ENCODE assay signal across 14 cellular contexts in the genomic region with DNA sequence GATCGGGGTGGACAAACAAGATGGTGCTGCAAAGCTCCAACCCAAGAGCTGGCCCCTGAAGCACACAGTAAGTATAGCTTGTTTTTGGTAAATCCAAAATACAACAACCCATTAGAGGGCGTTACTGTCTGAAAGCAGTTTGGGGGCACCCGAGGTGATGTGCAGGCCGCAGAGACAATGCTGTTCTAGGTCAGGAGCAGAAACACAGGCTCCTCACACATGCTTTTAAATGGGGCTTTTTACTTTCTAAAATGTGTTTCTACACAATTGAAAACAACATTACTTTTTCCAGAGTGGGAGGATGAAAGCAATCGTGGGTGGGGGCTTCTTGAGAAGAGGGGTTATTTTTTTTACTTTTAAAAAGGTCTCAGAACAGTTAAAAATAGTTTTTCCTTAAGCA.
A peak's percentile ranks its signal among the peaks of the same experiment; 100 is the strongest.
DNase-seq lines count a peak whose midpoint lies in the region; ATAC-seq and TF ChIP-seq lines count a peak whose summit lies in the region.
"Had no signal": no experiment of that assay in that cellular context is flagged by ENCODE, and none has a peak within 500 bp of the region (broad histone marks: within the 10 kb centered on the region; RNA-seq: fewer than 3 reads in every experiment).

No MANE protein-coding gene starts in this region.

- H4K20me1 ChIP-seq in OCI-LY7 (ENCODE audit: insufficient read depth, low read length), result no peaks in the 10 kb centered on the region

- intact Hi-C loops in CD4-positive, alpha-beta memory T cell (cut with micrococcal nuclease), result loop anchor here (2.0 kb wide), 1 partner anchor 1172 kb away; a partner anchor contains a TSS
- intact Hi-C loops in OCI-LY7 (cut with micrococcal nuclease; ENCODE audit: unreplicated experiment), result loop anchor here (10.0 kb wide), 1 partner anchor 624 kb away; no protein-coding TSS in a partner anchor

- peak; percentile 67 for TF ChIP-seq CTCF in OCI-LY7 (conservative IDR thresholded peaks at IDR 0.05; ENCODE audit: low read length)
- no peak for TF ChIP-seq CTCF in foreskin fibroblast (IDR thresholded peaks at IDR 0.05; ENCODE audit: low read depth, low read length)

- H3K79me2 ChIP-seq in OCI-LY7 (ENCODE audit: insufficient read depth, low read depth, low read length), result peaks cover 15% of the 10 kb centered on the region; the same call in 1 of the 2 replicates

- CTCF ChIA-PET in CD4-positive, alpha-beta memory T cell (lab: Charles Lee; ENCODE audit: partially characterized antibody), result interaction anchor here (0.9 to 1.8 kb wide), 6 partner anchors 13 to 83 kb away, joined by 3 to 8 read pairs (median 4); no protein-coding TSS in a partner anchor
- CTCF ChIA-PET in OCI-LY7 (lab: Charles Lee; ENCODE audit: unreplicated experiment), result no interaction called here

- no peaks in the 10 kb centered on the region for H3K9me3 ChIP-seq in CD4-positive, alpha-beta memory T cell (ENCODE audit: control insufficient read depth in 1 of 2, low read length in 2 of 2)
- peaks cover 18% of the 10 kb centered on the region; the same call in 1 of the 2 replicates for H3K9me3 ChIP-seq in OCI-LY7 (ENCODE audit: low read length)
- H3K9me3 ChIP-seq: ascending aorta, lower lobe of right lung, upper lobe of right lung had no signal

- DNase-seq in CD4-positive, alpha-beta memory T cell, result peak in 3 of 5 donors; percentile 13 to 30 (median 24)
- DNase-seq in OCI-LY7 (ENCODE audit: low spot score), result peak; percentile 85
- peak; percentile 49 for DNase-seq in activated T-cell treated with anti-CD3 and anti-CD28 coated beads, Interleukin-2, amount 50 U/mL, for 24 hours
- no peak for DNase-seq in naive B cell
- DNase-seq in NCI-H187 (lab: John Stamatoyannopoulos, UW), result no peak
- no peak for DNase-seq in foreskin fibroblast
- DNase-seq in hypothalamus (lab: John Stamatoyannopoulos, UW), result no peak
- no peak for DNase-seq in cerebellar nuclear complex (lab: John Stamatoyannopoulos, UW)
- DNase-seq: HCEC 1CT, lower lobe of right lung, NCI-H2107, RPMI8226, upper lobe of right lung had no signal

- POLR2A ChIA-PET in CD4-positive, alpha-beta memory T cell (lab: Charles Lee; ENCODE audit: partially characterized antibody), result interaction anchor here (0.6 to 2.6 kb wide), 8 partner anchors 14 to 70 kb away, joined by 3 to 15 read pairs (median 3); no protein-coding TSS in a partner anchor
- POLR2A ChIA-PET in OCI-LY7 (lab: Charles Lee), result interaction anchor here (1.0 to 1.5 kb wide), 3 partner anchors 10 to 305 kb away, joined by 3 to 7 read pairs (median 4); no protein-coding TSS in a partner anchor

- H3K4me1 ChIP-seq in CD4-positive, alpha-beta memory T cell (ENCODE audit: insufficient read depth, low read length), result peaks cover 46% of the 10 kb centered on the region
- peaks cover 89% of the 10 kb centered on the region for H3K4me1 ChIP-seq in OCI-LY7 (ENCODE audit: insufficient read depth, low read length, poor library complexity, severe bottlenecking)
- H3K4me1 ChIP-seq: ascending aorta, lower lobe of right lung, upper lobe of right lung had no signal

- H3K4me3 ChIP-seq in CD4-positive, alpha-beta memory T cell (ENCODE audit: low read length in 2 of 2), result peak overlapping the region; percentile 27 to 40
- peak overlapping the region; percentile 67 for H3K4me3 ChIP-seq in OCI-LY7 (ENCODE audit: low read depth, low read length, poor library complexity, severe bottlenecking)
- no peak overlapping the region for H3K4me3 ChIP-seq in foreskin fibroblast (ENCODE audit: low read depth in 1 of 2, low read length in 2 of 2)
- H3K4me3 ChIP-seq: ascending aorta, lower lobe of right lung, upper lobe of right lung had no signal

- no peaks in the 10 kb centered on the region for H3K27me3 Mint-ChIP-seq in CD4-positive, alpha-beta memory T cell
- H3K27me3 Mint-ChIP-seq in activated T-cell treated with anti-CD3 and anti-CD28 coated beads, Interleukin-2, amount 50 U/mL, for 24 hours, result no peaks in the 10 kb centered on the region
- peaks cover 0 to 6% (median 0%) of the 10 kb centered on the region in 3 donors for H3K27me3 Mint-ChIP-seq in naive B cell

- H3K4me3 Mint-ChIP-seq in CD4-positive, alpha-beta memory T cell, result peak overlapping the region; percentile 78 to 96 (median 88)
- H3K4me3 Mint-ChIP-seq in activated T-cell treated with anti-CD3 and anti-CD28 coated beads, Interleukin-2, amount 50 U/mL, for 24 hours, result peak overlapping the region; percentile 46
- peak overlapping the region in 3 of 8 donors; percentile 10 to 67 (median 15) for H3K4me3 Mint-ChIP-seq in naive B cell

- peak overlapping the region; percentile 88 for H3K4me2 ChIP-seq in OCI-LY7 (ENCODE audit: low read length)

- H3K27me3 ChIP-seq in CD4-positive, alpha-beta memory T cell (ENCODE audit: insufficient read depth, low read length), result no peaks in the 10 kb centered on the region
- H3K27me3 ChIP-seq: ascending aorta, upper lobe of right lung had no signal

- no peak for ATAC-seq in naive B cell (ENCODE audit: low read depth in 2 of 2)
- ATAC-seq: lower lobe of right lung, upper lobe of right lung had no signal

- H3K9me2 ChIP-seq in OCI-LY7 (ENCODE audit: insufficient read depth, low read length), result no peaks in the 10 kb centered on the region

- peaks cover 37 to 63% (median 46%) of the 10 kb centered on the region in 4 donors for H3K4me1 Mint-ChIP-seq in CD4-positive, alpha-beta memory T cell
- H3K4me1 Mint-ChIP-seq in activated T-cell treated with anti-CD3 and anti-CD28 coated beads, Interleukin-2, amount 50 U/mL, for 24 hours (ENCODE audit: low read depth), result peaks cover 70% of the 10 kb centered on the region
- peaks cover 31 to 52% (median 37%) of the 10 kb centered on the region in 3 donors for H3K4me1 Mint-ChIP-seq in naive B cell

- peaks cover 0 to 5% (median 0%) of the 10 kb centered on the region in 8 donors for H3K9me3 Mint-ChIP-seq in CD4-positive, alpha-beta memory T cell
- peaks cover 12% of the 10 kb centered on the region for H3K9me3 Mint-ChIP-seq in activated T-cell treated with anti-CD3 and anti-CD28 coated beads, Interleukin-2, amount 50 U/mL, for 24 hours
- peaks cover 0 to 14% (median 2%) of the 10 kb centered on the region in 7 donors for H3K9me3 Mint-ChIP-seq in naive B cell

- H3K36me3 Mint-ChIP-seq in CD4-positive, alpha-beta memory T cell, result peaks cover 0 to 5% of the 10 kb centered on the region in 2 donors
- H3K36me3 Mint-ChIP-seq in activated T-cell treated with anti-CD3 and anti-CD28 coated beads, Interleukin-2, amount 50 U/mL, for 24 hours (ENCODE audit: low read depth), result no peaks in the 10 kb centered on the region
- H3K36me3 Mint-ChIP-seq in naive B cell, result no peaks in the 10 kb centered on the region

- BruUV-seq in OCI-LY7 (replicated peaks; lab: Mats Ljungman, UMichigan), result no TSS peak

- H3K27ac Mint-ChIP-seq in CD4-positive, alpha-beta memory T cell, result peak overlapping the region; percentile 3 to 89 (median 63)
- H3K27ac Mint-ChIP-seq in activated T-cell treated with anti-CD3 and anti-CD28 coated beads, Interleukin-2, amount 50 U/mL, for 24 hours, result peak overlapping the region; percentile 81
- H3K27ac Mint-ChIP-seq in naive B cell, result peak overlapping the region in 4 of 6 donors; percentile 21 to 75 (median 62)

- H3K36me3 ChIP-seq in CD4-positive, alpha-beta memory T cell (ENCODE audit: insufficient read depth, low read length), result no peaks in the 10 kb centered on the region
- H3K36me3 ChIP-seq in OCI-LY7 (ENCODE audit: insufficient read depth, low read length), result peaks cover 13% of the 10 kb centered on the region
- H3K36me3 ChIP-seq: ascending aorta, lower lobe of right lung, upper lobe of right lung had no signal

- peak overlapping the region; percentile 87; the same call in 1 of the 2 replicates for H2AFZ ChIP-seq in OCI-LY7 (ENCODE audit: low read length)

- H3K27ac ChIP-seq in CD4-positive, alpha-beta memory T cell (ENCODE audit: low read depth, low read length), result peak overlapping the region; percentile 28
- H3K27ac ChIP-seq in OCI-LY7 (ENCODE audit: low read depth, low read length, poor library complexity, severe bottlenecking), result peak overlapping the region; percentile 96
- H3K27ac ChIP-seq: ascending aorta, lower lobe of right lung, upper lobe of right lung had no signal

Comparison
In these comparisons a context has a peak if more than half of its experiments do, and no peak if none do; other contexts are left out.
1. DNase-seq: peak in CD4-positive, alpha-beta memory T cell (3 of 5), OCI-LY7 (single experiment) and activated T-cell treated with anti-CD3 and anti-CD28 coated beads, Interleukin-2, amount 50 U/mL, for 24 hours (single experiment); none in naive B cell (single experiment), NCI-H187 (0 of 2), foreskin fibroblast (0 of 2), hypothalamus (0 of 51) and cerebellar nuclear complex (0 of 2).
2. H3K4me3 ChIP-seq: peak in CD4-positive, alpha-beta memory T cell (2 of 2) and OCI-LY7 (single experiment); none in foreskin fibroblast (0 of 2).
3. Peak in every context shown above with its lines, with median percentiles within 50 percentile points of each other: H3K27ac Mint-ChIP-seq.